ENCODE assay signal across 1 cellular context in genomic region chr19:55340784-55341147, GRCh38.
TF ChIP-seq lines count a peak whose summit lies in the region.

No MANE protein-coding gene starts in this region.

TF ChIP-seq in HepG2, 621 proteins besides CTCF, POLR2A, EP300 and RAD21:
- TF ChIP-seq ASH2L (IDR thresholded peaks at IDR 0.05; ENCODE audit: insufficient read length, low read depth, low read length), result no peak
- TF ChIP-seq CC2D1A (CRISPR knock-in tag; IDR thresholded peaks at IDR 0.05), result 0 out of 2 replicates have a peak, but pooled peaks have one; percentile 1
- TF ChIP-seq, protein P1, sequence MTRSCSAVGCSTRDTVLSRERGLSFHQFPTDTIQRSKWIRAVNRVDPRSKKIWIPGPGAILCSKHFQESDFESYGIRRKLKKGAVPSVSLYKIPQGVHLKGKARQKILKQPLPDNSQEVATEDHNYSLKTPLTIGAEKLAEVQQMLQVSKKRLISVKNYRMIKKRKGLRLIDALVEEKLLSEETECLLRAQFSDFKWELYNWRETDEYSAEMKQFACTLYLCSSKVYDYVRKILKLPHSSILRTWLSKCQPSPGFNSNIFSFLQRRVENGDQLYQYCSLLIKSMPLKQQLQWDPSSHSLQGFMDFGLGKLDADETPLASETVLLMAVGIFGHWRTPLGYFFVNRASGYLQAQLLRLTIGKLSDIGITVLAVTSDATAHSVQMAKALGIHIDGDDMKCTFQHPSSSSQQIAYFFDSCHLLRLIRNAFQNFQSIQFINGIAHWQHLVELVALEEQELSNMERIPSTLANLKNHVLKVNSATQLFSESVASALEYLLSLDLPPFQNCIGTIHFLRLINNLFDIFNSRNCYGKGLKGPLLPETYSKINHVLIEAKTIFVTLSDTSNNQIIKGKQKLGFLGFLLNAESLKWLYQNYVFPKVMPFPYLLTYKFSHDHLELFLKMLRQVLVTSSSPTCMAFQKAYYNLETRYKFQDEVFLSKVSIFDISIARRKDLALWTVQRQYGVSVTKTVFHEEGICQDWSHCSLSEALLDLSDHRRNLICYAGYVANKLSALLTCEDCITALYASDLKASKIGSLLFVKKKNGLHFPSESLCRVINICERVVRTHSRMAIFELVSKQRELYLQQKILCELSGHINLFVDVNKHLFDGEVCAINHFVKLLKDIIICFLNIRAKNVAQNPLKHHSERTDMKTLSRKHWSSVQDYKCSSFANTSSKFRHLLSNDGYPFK (CRISPR knock-in tag; IDR thresholded peaks at IDR 0.05; ENCODE audit: borderline replicate concordance), result 0 out of 2 replicates have a peak, but pooled peaks have one; percentile 10
- TF ChIP-seq HNRNPK (IDR thresholded peaks at IDR 0.05; ENCODE audit: low read depth, low read length, poor library complexity, severe bottlenecking), result peak; percentile 54
- TF ChIP-seq, protein P2, sequence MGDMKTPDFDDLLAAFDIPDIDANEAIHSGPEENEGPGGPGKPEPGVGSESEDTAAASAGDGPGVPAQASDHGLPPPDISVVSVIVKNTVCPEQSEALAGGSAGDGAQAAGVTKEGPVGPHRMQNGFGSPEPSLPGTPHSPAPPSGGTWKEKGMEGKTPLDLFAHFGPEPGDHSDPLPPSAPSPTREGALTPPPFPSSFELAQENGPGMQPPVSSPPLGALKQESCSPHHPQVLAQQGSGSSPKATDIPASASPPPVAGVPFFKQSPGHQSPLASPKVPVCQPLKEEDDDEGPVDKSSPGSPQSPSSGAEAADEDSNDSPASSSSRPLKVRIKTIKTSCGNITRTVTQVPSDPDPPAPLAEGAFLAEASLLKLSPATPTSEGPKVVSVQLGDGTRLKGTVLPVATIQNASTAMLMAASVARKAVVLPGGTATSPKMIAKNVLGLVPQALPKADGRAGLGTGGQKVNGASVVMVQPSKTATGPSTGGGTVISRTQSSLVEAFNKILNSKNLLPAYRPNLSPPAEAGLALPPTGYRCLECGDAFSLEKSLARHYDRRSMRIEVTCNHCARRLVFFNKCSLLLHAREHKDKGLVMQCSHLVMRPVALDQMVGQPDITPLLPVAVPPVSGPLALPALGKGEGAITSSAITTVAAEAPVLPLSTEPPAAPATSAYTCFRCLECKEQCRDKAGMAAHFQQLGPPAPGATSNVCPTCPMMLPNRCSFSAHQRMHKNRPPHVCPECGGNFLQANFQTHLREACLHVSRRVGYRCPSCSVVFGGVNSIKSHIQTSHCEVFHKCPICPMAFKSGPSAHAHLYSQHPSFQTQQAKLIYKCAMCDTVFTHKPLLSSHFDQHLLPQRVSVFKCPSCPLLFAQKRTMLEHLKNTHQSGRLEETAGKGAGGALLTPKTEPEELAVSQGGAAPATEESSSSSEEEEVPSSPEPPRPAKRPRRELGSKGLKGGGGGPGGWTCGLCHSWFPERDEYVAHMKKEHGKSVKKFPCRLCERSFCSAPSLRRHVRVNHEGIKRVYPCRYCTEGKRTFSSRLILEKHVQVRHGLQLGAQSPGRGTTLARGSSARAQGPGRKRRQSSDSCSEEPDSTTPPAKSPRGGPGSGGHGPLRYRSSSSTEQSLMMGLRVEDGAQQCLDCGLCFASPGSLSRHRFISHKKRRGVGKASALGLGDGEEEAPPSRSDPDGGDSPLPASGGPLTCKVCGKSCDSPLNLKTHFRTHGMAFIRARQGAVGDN (CRISPR knock-in tag; IDR thresholded peaks at IDR 0.05), result peak; percentile 39
- TF ChIP-seq, protein P3, sequence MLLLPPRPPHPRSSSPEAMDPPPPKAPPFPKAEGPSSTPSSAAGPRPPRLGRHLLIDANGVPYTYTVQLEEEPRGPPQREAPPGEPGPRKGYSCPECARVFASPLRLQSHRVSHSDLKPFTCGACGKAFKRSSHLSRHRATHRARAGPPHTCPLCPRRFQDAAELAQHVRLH (CRISPR knock-in tag; IDR thresholded peaks at IDR 0.05; ENCODE audit: borderline replicate concordance, low read depth), result no peak
- no peak for TF ChIP-seq NONO (IDR thresholded peaks at IDR 0.05)
- TF ChIP-seq NONO (CRISPR knock-in tag; conservative IDR thresholded peaks at IDR 0.05), result peak; percentile 52; the same call in 1 of the 2 replicates
- peak in 1 of 2 experiments; percentile 80; a peak in 1 of 4 replicates for TF ChIP-seq HMGXB4 (CRISPR knock-in tag; IDR thresholded peaks at IDR 0.05; ENCODE audit: borderline replicate concordance in 1 of 2, low read depth in 1 of 2)
- 0 out of 2 replicates have a peak, but pooled peaks have one; percentile 40 for TF ChIP-seq ZNF34 (CRISPR knock-in tag; IDR thresholded peaks at IDR 0.05; ENCODE audit: borderline replicate concordance)
- TF ChIP-seq ZNF414 (CRISPR knock-in tag; IDR thresholded peaks at IDR 0.05), result 0 out of 2 replicates have a peak, but pooled peaks have one; percentile 20
- no peak for TF ChIP-seq TFDP2 (CRISPR knock-in tag; IDR thresholded peaks at IDR 0.05)
- TF ChIP-seq ZFP90 (CRISPR knock-in tag; IDR thresholded peaks at IDR 0.05; ENCODE audit: borderline replicate concordance), result no peak
- 0 out of 2 replicates have a peak, but pooled peaks have one; percentile 33 for TF ChIP-seq ZNF589 (CRISPR knock-in tag; conservative IDR thresholded peaks at IDR 0.05)
- no peak for TF ChIP-seq MBNL3 (CRISPR knock-in tag; conservative IDR thresholded peaks at IDR 0.05)
- 0 out of 2 replicates have a peak, but pooled peaks have one; percentile 6 for TF ChIP-seq NR2F6 (IDR thresholded peaks at IDR 0.05)
- no peak for TF ChIP-seq NR2F6 (CRISPR knock-in tag; IDR thresholded peaks at IDR 0.05)
- no peak for TF ChIP-seq ZNF547 (CRISPR knock-in tag; IDR thresholded peaks at IDR 0.05)
- no peak for TF ChIP-seq SNAI1 (CRISPR knock-in tag; IDR thresholded peaks at IDR 0.05; ENCODE audit: borderline replicate concordance)
- TF ChIP-seq, protein P4, sequence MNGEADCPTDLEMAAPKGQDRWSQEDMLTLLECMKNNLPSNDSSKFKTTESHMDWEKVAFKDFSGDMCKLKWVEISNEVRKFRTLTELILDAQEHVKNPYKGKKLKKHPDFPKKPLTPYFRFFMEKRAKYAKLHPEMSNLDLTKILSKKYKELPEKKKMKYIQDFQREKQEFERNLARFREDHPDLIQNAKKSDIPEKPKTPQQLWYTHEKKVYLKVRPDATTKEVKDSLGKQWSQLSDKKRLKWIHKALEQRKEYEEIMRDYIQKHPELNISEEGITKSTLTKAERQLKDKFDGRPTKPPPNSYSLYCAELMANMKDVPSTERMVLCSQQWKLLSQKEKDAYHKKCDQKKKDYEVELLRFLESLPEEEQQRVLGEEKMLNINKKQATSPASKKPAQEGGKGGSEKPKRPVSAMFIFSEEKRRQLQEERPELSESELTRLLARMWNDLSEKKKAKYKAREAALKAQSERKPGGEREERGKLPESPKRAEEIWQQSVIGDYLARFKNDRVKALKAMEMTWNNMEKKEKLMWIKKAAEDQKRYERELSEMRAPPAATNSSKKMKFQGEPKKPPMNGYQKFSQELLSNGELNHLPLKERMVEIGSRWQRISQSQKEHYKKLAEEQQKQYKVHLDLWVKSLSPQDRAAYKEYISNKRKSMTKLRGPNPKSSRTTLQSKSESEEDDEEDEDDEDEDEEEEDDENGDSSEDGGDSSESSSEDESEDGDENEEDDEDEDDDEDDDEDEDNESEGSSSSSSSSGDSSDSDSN (CRISPR knock-in tag; IDR thresholded peaks at IDR 0.05), result 0 out of 2 replicates have a peak, but pooled peaks have one; percentile 15
- TF ChIP-seq NCOA1 (CRISPR knock-in tag; IDR thresholded peaks at IDR 0.05), result 0 out of 2 replicates have a peak, but pooled peaks have one; percentile 3
- 0 out of 2 replicates have a peak, but pooled peaks have one; percentile 19 for TF ChIP-seq HDAC1 (CRISPR knock-in tag; IDR thresholded peaks at IDR 0.05)
- no peak for TF ChIP-seq LCORL (IDR thresholded peaks at IDR 0.05)
- peak; percentile 37; the same call in 1 of the 2 replicates for TF ChIP-seq LCORL (CRISPR knock-in tag; IDR thresholded peaks at IDR 0.05)
TF ChIP-seq in HepG2: peak in this region for 14.
